1 cellular context compared by ENCODE assay signal in the genomic region with DNA sequence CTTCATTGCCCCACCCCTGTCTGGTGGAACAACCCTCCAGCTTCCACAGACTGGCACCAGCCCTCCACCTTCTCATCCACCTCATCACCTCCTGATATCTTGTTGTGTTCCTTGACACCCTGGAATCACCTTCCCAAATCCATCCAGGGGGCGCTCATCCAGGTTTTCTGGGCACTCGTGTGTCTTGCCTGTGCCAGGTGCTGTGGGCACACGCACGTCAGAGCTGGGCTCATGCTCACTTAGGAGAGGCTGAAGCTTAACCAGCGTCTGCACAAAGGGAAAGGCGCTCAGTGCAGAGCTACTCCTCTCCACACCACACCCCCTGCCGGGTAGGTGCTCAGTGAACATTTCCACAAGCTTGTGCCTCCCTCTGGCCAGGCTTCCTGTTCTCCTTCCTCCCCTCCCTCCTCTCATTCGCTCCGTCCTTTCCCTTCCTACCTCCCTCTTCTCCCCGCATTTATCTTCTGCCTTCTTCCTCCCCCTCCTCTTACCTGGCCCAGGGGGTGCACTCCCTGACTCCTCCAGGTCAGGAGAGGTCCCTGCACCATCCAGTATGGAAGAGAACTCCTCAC.
TF ChIP-seq lines count a peak whose summit lies in the region.

No MANE protein-coding gene starts in this region.

TF ChIP-seq in GM23338, 12 proteins besides CTCF, POLR2A, EP300 and RAD21:
- TF ChIP-seq, protein P1, sequence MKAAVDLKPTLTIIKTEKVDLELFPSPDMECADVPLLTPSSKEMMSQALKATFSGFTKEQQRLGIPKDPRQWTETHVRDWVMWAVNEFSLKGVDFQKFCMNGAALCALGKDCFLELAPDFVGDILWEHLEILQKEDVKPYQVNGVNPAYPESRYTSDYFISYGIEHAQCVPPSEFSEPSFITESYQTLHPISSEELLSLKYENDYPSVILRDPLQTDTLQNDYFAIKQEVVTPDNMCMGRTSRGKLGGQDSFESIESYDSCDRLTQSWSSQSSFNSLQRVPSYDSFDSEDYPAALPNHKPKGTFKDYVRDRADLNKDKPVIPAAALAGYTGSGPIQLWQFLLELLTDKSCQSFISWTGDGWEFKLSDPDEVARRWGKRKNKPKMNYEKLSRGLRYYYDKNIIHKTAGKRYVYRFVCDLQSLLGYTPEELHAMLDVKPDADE (IDR thresholded peaks at IDR 0.05): no peak
- TF ChIP-seq CREB1 (CRISPR knock-in tag; IDR thresholded peaks at IDR 0.05; ENCODE audit: low read depth): no peak
- TF ChIP-seq EZH2 (IDR thresholded peaks at IDR 0.05; ENCODE audit: low read depth, unreplicated experiment): no peak
- TF ChIP-seq NANOG (IDR thresholded peaks at IDR 0.05; ENCODE audit: borderline replicate concordance): no peak
- TF ChIP-seq, protein P2, sequence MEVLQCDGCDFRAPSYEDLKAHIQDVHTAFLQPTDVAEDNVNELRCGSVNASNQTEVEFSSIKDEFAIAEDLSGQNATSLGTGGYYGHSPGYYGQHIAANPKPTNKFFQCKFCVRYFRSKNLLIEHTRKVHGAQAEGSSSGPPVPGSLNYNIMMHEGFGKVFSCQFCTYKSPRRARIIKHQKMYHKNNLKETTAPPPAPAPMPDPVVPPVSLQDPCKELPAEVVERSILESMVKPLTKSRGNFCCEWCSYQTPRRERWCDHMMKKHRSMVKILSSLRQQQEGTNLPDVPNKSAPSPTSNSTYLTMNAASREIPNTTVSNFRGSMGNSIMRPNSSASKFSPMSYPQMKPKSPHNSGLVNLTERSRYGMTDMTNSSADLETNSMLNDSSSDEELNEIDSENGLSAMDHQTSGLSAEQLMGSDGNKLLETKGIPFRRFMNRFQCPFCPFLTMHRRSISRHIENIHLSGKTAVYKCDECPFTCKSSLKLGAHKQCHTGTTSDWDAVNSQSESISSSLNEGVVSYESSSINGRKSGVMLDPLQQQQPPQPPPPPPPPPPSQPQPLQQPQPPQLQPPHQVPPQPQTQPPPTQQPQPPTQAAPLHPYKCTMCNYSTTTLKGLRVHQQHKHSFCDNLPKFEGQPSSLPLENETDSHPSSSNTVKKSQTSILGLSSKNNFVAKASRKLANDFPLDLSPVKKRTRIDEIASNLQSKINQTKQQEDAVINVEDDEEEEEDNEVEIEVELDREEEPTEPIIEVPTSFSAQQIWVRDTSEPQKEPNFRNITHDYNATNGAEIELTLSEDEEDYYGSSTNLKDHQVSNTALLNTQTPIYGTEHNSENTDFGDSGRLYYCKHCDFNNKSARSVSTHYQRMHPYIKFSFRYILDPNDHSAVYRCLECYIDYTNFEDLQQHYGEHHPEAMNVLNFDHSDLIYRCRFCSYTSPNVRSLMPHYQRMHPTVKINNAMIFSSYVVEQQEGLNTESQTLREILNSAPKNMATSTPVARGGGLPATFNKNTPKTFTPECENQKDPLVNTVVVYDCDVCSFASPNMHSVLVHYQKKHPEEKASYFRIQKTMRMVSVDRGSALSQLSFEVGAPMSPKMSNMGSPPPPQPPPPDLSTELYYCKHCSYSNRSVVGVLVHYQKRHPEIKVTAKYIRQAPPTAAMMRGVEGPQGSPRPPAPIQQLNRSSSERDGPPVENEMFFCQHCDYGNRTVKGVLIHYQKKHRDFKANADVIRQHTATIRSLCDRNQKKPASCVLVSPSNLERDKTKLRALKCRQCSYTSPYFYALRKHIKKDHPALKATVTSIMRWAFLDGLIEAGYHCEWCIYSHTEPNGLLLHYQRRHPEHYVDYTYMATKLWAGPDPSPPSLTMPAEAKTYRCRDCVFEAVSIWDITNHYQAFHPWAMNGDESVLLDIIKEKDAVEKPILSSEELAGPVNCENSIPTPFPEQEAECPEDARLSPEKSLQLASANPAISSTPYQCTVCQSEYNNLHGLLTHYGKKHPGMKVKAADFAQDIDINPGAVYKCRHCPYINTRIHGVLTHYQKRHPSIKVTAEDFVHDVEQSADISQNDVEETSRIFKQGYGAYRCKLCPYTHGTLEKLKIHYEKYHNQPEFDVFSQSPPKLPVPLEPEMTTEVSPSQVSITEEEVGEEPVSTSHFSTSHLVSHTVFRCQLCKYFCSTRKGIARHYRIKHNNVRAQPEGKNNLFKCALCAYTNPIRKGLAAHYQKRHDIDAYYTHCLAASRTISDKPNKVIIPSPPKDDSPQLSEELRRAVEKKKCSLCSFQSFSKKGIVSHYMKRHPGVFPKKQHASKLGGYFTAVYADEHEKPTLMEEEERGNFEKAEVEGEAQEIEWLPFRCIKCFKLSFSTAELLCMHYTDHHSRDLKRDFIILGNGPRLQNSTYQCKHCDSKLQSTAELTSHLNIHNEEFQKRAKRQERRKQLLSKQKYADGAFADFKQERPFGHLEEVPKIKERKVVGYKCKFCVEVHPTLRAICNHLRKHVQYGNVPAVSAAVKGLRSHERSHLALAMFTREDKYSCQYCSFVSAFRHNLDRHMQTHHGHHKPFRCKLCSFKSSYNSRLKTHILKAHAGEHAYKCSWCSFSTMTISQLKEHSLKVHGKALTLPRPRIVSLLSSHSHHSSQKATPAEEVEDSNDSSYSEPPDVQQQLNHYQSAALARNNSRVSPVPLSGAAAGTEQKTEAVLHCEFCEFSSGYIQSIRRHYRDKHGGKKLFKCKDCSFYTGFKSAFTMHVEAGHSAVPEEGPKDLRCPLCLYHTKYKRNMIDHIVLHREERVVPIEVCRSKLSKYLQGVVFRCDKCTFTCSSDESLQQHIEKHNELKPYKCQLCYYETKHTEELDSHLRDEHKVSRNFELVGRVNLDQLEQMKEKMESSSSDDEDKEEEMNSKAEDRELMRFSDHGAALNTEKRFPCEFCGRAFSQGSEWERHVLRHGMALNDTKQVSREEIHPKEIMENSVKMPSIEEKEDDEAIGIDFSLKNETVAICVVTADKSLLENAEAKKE (CRISPR knock-in tag; IDR thresholded peaks at IDR 0.05): no peak
- no peak for TF ChIP-seq ZNF331 (CRISPR knock-in tag; IDR thresholded peaks at IDR 0.05; ENCODE audit: low read depth)
- TF ChIP-seq EZH2phosphoT487 (IDR thresholded peaks at IDR 0.05; ENCODE audit: unreplicated experiment): no peak
- TF ChIP-seq JUNB (IDR thresholded peaks at IDR 0.05; ENCODE audit: unreplicated experiment): no peak
- no peak for TF ChIP-seq ZNF114 (CRISPR knock-in tag; IDR thresholded peaks at IDR 0.05)
- TF ChIP-seq, protein P3, sequence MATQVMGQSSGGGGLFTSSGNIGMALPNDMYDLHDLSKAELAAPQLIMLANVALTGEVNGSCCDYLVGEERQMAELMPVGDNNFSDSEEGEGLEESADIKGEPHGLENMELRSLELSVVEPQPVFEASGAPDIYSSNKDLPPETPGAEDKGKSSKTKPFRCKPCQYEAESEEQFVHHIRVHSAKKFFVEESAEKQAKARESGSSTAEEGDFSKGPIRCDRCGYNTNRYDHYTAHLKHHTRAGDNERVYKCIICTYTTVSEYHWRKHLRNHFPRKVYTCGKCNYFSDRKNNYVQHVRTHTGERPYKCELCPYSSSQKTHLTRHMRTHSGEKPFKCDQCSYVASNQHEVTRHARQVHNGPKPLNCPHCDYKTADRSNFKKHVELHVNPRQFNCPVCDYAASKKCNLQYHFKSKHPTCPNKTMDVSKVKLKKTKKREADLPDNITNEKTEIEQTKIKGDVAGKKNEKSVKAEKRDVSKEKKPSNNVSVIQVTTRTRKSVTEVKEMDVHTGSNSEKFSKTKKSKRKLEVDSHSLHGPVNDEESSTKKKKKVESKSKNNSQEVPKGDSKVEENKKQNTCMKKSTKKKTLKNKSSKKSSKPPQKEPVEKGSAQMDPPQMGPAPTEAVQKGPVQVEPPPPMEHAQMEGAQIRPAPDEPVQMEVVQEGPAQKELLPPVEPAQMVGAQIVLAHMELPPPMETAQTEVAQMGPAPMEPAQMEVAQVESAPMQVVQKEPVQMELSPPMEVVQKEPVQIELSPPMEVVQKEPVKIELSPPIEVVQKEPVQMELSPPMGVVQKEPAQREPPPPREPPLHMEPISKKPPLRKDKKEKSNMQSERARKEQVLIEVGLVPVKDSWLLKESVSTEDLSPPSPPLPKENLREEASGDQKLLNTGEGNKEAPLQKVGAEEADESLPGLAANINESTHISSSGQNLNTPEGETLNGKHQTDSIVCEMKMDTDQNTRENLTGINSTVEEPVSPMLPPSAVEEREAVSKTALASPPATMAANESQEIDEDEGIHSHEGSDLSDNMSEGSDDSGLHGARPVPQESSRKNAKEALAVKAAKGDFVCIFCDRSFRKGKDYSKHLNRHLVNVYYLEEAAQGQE (IDR thresholded peaks at IDR 0.05; ENCODE audit: unreplicated experiment): no peak
- no peak for TF ChIP-seq POLR2AphosphoS5 (IDR thresholded peaks at IDR 0.05; ENCODE audit: low read depth)
- no peak for TF ChIP-seq STAT1 (IDR thresholded peaks at IDR 0.05; ENCODE audit: unreplicated experiment)
